2 cellular contexts compared by ENCODE assay signal in genomic region chr7:127877951-127878350, GRCh38.
TF ChIP-seq lines count a peak whose summit lies in the region.

No MANE protein-coding gene starts in this region.

TF ChIP-seq in HepG2, 621 proteins besides CTCF, POLR2A, EP300 and RAD21:
- TF ChIP-seq SNAPC2 (CRISPR knock-in tag; IDR thresholded peaks at IDR 0.05), result no peak
- peak; percentile 48; the same call in 1 of the 2 replicates for TF ChIP-seq NFE2L2 (IDR thresholded peaks at IDR 0.05; ENCODE audit: low read length)

TF ChIP-seq in endothelial cell of umbilical vein, 7 proteins besides CTCF, POLR2A, EP300 and RAD21:
- TF ChIP-seq MYC (IDR thresholded peaks at IDR 0.05; ENCODE audit: low read depth, low read length), result no peak
- peak; percentile 7 for TF ChIP-seq JUN (IDR thresholded peaks at IDR 0.05; ENCODE audit: borderline replicate concordance, insufficient read depth, insufficient read length, low read depth)
